Comparison of ENCODE assay signal across 23 cellular contexts in the genomic region with DNA sequence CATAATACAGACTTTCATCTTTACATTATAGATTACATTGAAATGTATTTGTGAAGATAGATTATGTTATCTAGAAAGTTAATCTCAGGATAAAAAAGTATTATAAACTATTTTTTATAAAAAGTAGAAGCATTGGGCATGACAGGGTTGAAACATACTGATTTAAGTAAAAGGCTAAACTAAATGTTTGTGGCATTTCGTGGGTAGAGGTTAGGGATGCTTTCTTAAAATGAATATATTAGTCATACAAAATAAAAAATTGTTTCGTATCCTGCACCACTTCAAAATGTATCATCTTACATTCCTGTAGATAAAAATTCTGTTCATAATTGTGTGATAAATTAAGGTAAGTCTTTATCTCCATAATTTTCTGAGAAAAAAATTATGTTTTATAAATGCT.
A peak's percentile ranks its signal among the peaks of the same experiment; 100 is the strongest.
DNase-seq lines count a peak whose midpoint lies in the region; TF ChIP-seq lines count a peak whose summit lies in the region.
"Had no signal": no experiment of that assay in that cellular context is flagged by ENCODE, and none has a peak within 500 bp of the region (broad histone marks: within the 10 kb centered on the region; RNA-seq: fewer than 3 reads in every experiment).

No MANE protein-coding gene starts in this region.

- DNase-seq in EH (ENCODE audit: low read depth): peak; percentile 26
- peak; percentile 31 for DNase-seq in amniotic epithelial cell (ENCODE audit: low read depth)
- no peak for DNase-seq in neural progenitor cell (ENCODE audit: low spot score)
- no peak for DNase-seq in transverse colon
- DNase-seq in posterior cingulate gyrus: no peak
- DNase-seq: ACHN; AML-193; BE2C; Calu3; CD4-positive, alpha-beta T cell; COR-L47; DMS53; DMS79 treated with DMSO at 0.1 percent for 48 hours; GDM1; GM23248; H7; HCEC 1CT had no signal

- intact Hi-C loops in transverse colon (cut with DNase I; ENCODE audit: low total_unique reads): no loop called here
- intact Hi-C loops in posterior cingulate gyrus (cut with DNase I): no loop called here

- H3F3A ChIP-seq in OCI-LY1 (ENCODE audit: insufficient read depth, low read length): no peaks in the 10 kb centered on the region
- H3F3A ChIP-seq in neural progenitor cell (ENCODE audit: low read depth): no peaks in the 10 kb centered on the region

- no peak for TF ChIP-seq EP300 in transverse colon (IDR thresholded peaks at IDR 0.05; ENCODE audit: low read depth)

- H3K9me3 ChIP-seq in OCI-LY1 (ENCODE audit: low read length): no peaks in the 10 kb centered on the region
- H3K9me3 ChIP-seq in neural progenitor cell (ENCODE audit: low read depth): no peaks in the 10 kb centered on the region
- no peaks in the 10 kb centered on the region for H3K9me3 ChIP-seq in transverse colon
- H3K9me3 ChIP-seq: A549; BE2C; BLaER1 treated with 17β-estradiol and CSF1 and Interleukin-3, amounts not matched to agents 10 nM and 100 nM had no signal

- no peak for TF ChIP-seq POLR2A in transverse colon (IDR thresholded peaks at IDR 0.05)

- no peak overlapping the region for H3K9ac ChIP-seq in OCI-LY1 (ENCODE audit: low read length)
- no peak overlapping the region for H3K9ac ChIP-seq in neural progenitor cell
- H3K9ac ChIP-seq: BLaER1 treated with 17β-estradiol and CSF1 and Interleukin-3, amounts not matched to agents 10 nM and 100 nM; GM23248 had no signal

- no peaks in the 10 kb centered on the region for H4K20me1 ChIP-seq in OCI-LY1 (ENCODE audit: insufficient read depth, low read length)
- no peaks in the 10 kb centered on the region for H4K20me1 ChIP-seq in neural progenitor cell (ENCODE audit: low read depth)
- H4K20me1 ChIP-seq: BLaER1 treated with 17β-estradiol and CSF1 and Interleukin-3, amounts not matched to agents 10 nM and 100 nM had no signal

- H3K4me1 ChIP-seq in OCI-LY1 (ENCODE audit: insufficient read depth, low read length, severe bottlenecking) (no peaks in the 10 kb centered on the region), neural progenitor cell (peaks cover 20% of the 10 kb centered on the region), transverse colon (no peaks in the 10 kb centered on the region)
- H3K4me1 ChIP-seq: A549, BE2C had no signal

- peaks cover 21% of the 10 kb centered on the region for H3K36me3 Mint-ChIP-seq in neural progenitor cell
- H3K36me3 Mint-ChIP-seq: CD14-positive monocyte had no signal

- no peaks in the 10 kb centered on the region for H3K79me2 ChIP-seq in OCI-LY1 (ENCODE audit: insufficient read depth, low read length)
- H3K79me2 ChIP-seq in neural progenitor cell (ENCODE audit: low read depth): no peaks in the 10 kb centered on the region

- peaks cover 35% of the 10 kb centered on the region for H3K9me3 Mint-ChIP-seq in neural progenitor cell

- no peak overlapping the region for H3K4me2 ChIP-seq in OCI-LY1 (ENCODE audit: low read length)
- H3K4me2 ChIP-seq in neural progenitor cell: no peak overlapping the region
- H3K4me2 ChIP-seq: A549; BLaER1 treated with 17β-estradiol and CSF1 and Interleukin-3, amounts not matched to agents 10 nM and 100 nM had no signal

- no peak overlapping the region for H3K27ac Mint-ChIP-seq in neural progenitor cell
- H3K27ac Mint-ChIP-seq: CD14-positive monocyte; CD4-positive, alpha-beta T cell had no signal

- H2AFZ ChIP-seq in OCI-LY1 (ENCODE audit: low read length) (0 out of 2 replicates have a peak overlapping the region, but pooled peaks have one; percentile 55), neural progenitor cell (replicated peaks) (no peak overlapping the region)
- H2AFZ ChIP-seq: GM23248 had no signal

- peaks cover 2% of the 10 kb centered on the region for H3K27me3 Mint-ChIP-seq in neural progenitor cell (ENCODE audit: insufficient read depth, low read depth)
- H3K27me3 Mint-ChIP-seq: CD4-positive, alpha-beta T cell had no signal

- no peaks in the 10 kb centered on the region for H3K36me3 ChIP-seq in OCI-LY1 (ENCODE audit: insufficient read depth, low read length)
- H3K36me3 ChIP-seq in neural progenitor cell: no peaks in the 10 kb centered on the region
- H3K36me3 ChIP-seq in transverse colon: no peaks in the 10 kb centered on the region
- H3K36me3 ChIP-seq: BE2C; BLaER1 treated with 17β-estradiol and CSF1 and Interleukin-3, amounts not matched to agents 10 nM and 100 nM had no signal

- H3K27ac ChIP-seq in OCI-LY1 (ENCODE audit: low read depth, low read length, poor library complexity, severe bottlenecking): no peak overlapping the region
- H3K27ac ChIP-seq in neural progenitor cell: no peak overlapping the region
- no peak overlapping the region for H3K27ac ChIP-seq in transverse colon
- H3K27ac ChIP-seq: 22Rv1; A549; BLaER1 treated with 17β-estradiol and CSF1 and Interleukin-3, amounts not matched to agents 10 nM and 100 nM; GM23248 had no signal

- H3K4me3 Mint-ChIP-seq in neural progenitor cell: no peak overlapping the region
- H3K4me3 Mint-ChIP-seq: CD14-positive monocyte; CD4-positive, alpha-beta T cell had no signal

- TF ChIP-seq CTCF in OCI-LY1 (IDR thresholded peaks at IDR 0.05; ENCODE audit: low read length) (no peak), neural progenitor cell (IDR thresholded peaks at IDR 0.05) (no peak), transverse colon (IDR thresholded peaks at IDR 0.05) (no peak)

- no peaks in the 10 kb centered on the region for H3K27me3 ChIP-seq in OCI-LY1 (ENCODE audit: insufficient read depth, low read length)
- H3K27me3 ChIP-seq in neural progenitor cell: no peaks in the 10 kb centered on the region
- H3K27me3 ChIP-seq in transverse colon: no peaks in the 10 kb centered on the region
- H3K27me3 ChIP-seq: BE2C; BLaER1 treated with 17β-estradiol and CSF1 and Interleukin-3, amounts not matched to agents 10 nM and 100 nM had no signal

- 25 to 56% methylated on average over 2 of the region's 2 CpGs for WGBS in transverse colon (ENCODE audit: low coverage in 1 of 2), 2 donors

- H3K9me2 ChIP-seq in OCI-LY1 (ENCODE audit: low read depth, low read length): no peaks in the 10 kb centered on the region; the same call in 1 of the 2 replicates

- H3K4me3 ChIP-seq in OCI-LY1 (ENCODE audit: low read depth, low read length, poor library complexity, severe bottlenecking): no peak overlapping the region
- H3K4me3 ChIP-seq in neural progenitor cell: no peak overlapping the region
- H3K4me3 ChIP-seq in transverse colon: no peak overlapping the region
- H3K4me3 ChIP-seq: A549; BLaER1 treated with 17β-estradiol and CSF1 and Interleukin-3, amounts not matched to agents 10 nM and 100 nM; GM12878; GM23248 had no signal

- H3K4me1 Mint-ChIP-seq in neural progenitor cell: peaks cover 23% of the 10 kb centered on the region

- in situ Hi-C loops in transverse colon (cut with MboI; ENCODE audit: low pct_ligation_motif_present in 1 of 4, low pct_unique_long_range_greater_than_20kb in 1 of 4, low sequenced_read_pairs in 3 of 4): no loop called here

Comparison
In these comparisons a context has a peak if more than half of its experiments do, and no peak if none do; other contexts are left out.
1. DNase-seq: peak in EH (single experiment) and amniotic epithelial cell (single experiment); none in neural progenitor cell (single experiment), transverse colon (single experiment) and posterior cingulate gyrus (0 of 10).